ENCODE assay signal across 8 cellular contexts in genomic region chr5:43603535-43604363, GRCh38. TPM values are rescaled to one million over a fixed set of nuclear protein-coding genes. Genes with fewer than 3 reads are reported as not detected.
A peak's percentile ranks its signal among the peaks of the same experiment; 100 is the strongest.
DNase-seq lines count a peak whose midpoint lies in the region; ATAC-seq and TF ChIP-seq lines count a peak whose summit lies in the region.

No MANE protein-coding gene starts in this region.

- no peaks in the 10 kb centered on the region for H3K27me3 Mint-ChIP-seq in T-cell

- peak; percentile 68 to 72 (median 68) for ATAC-seq in T-cell (replicated peaks in 1 of 4)

- H3K4me3 Mint-ChIP-seq in T-cell: peak overlapping the region; percentile 89 to 96 (median 91)

- H3K9me3 Mint-ChIP-seq in T-cell: no peaks in the 10 kb centered on the region

- H3K9ac ChIP-seq in rectal smooth muscle tissue (ENCODE audit: low read length): peak overlapping the region; percentile 75

- H3K27ac ChIP-seq in right atrium auricular region: peak overlapping the region; percentile 97
- peak overlapping the region; percentile 79 for H3K27ac ChIP-seq in rectal smooth muscle tissue (ENCODE audit: low read depth, low read length)

- TF ChIP-seq CTCF in right atrium auricular region (IDR thresholded peaks at IDR 0.05): no peak

- H3K4me3 ChIP-seq in right atrium auricular region (peak overlapping the region; percentile 81 to 92), rectal smooth muscle tissue (ENCODE audit: low read length) (peak overlapping the region; percentile 82)

- H3K36me3 ChIP-seq in right atrium auricular region (no peaks in the 10 kb centered on the region), rectal smooth muscle tissue (ENCODE audit: control insufficient read depth, insufficient read depth, low read length) (no peaks in the 10 kb centered on the region)

- peaks cover 21% of the 10 kb centered on the region for H3K36me3 Mint-ChIP-seq in T-cell

- H3K27ac Mint-ChIP-seq in T-cell: peak overlapping the region; percentile 82 to 88

- H3K4me1 Mint-ChIP-seq in T-cell: peaks cover 64 to 70% (median 67%) of the 10 kb centered on the region in 3 donors

- DNase-seq in GM04503 (ENCODE audit: low read depth) (peak; percentile 10), HEK293T (ENCODE audit: extremely low spot score) (peak; percentile 55), NAMALWA (ENCODE audit: low spot score) (peak; percentile 77), T-cell (peak; percentile 13 to 75 (median 58)), amniotic epithelial cell (ENCODE audit: low read depth) (peak; percentile 20), right atrium auricular region (ENCODE audit: low spot score) (peak; percentile 77), RKO (ENCODE audit: low spot score) (no peak)

- no peaks in the 10 kb centered on the region for H3K27me3 ChIP-seq in right atrium auricular region
- H3K27me3 ChIP-seq in rectal smooth muscle tissue (ENCODE audit: control insufficient read depth, insufficient read depth, low read length): no peaks in the 10 kb centered on the region

- H3K9me3 ChIP-seq in right atrium auricular region: no peaks in the 10 kb centered on the region

- POLR2A ChIA-PET in HEK293T (lab: Yijun Ruan, JAX): interaction anchor here (1.0 to 1.6 kb wide), 9 partner anchors 12 to 120 kb away, joined by 3 to 13 read pairs (median 3); partner anchors contain the start of gene TMEM267
- POLR2A ChIA-PET in T-cell (lab: Charles Lee): interaction anchor here in 1 of 2 donors (1.1 to 1.2 kb wide), 3 partner anchors 27 to 291 kb away, joined by 3 to 4 read pairs (median 4); partner anchors contain the start of genes HMGCS1 and TMEM267

- H3K4me1 ChIP-seq in right atrium auricular region: peaks cover 0 to 28% of the 10 kb centered on the region in 2 donors
- H3K4me1 ChIP-seq in rectal smooth muscle tissue (ENCODE audit: control insufficient read depth, insufficient read depth, low read length): peaks cover 10% of the 10 kb centered on the region

- CTCF ChIA-PET in HEK293T (lab: Yijun Ruan, JAX) (no interaction called here), T-cell (lab: Charles Lee) (interaction anchor here (0.5 to 2.7 kb wide), 6 partner anchors 28 to 496 kb away, joined by 3 to 12 read pairs (median 7); partner anchors contain the start of gene TMEM267 (in 1 of the 2))

TF ChIP-seq in HEK293T, 16 proteins besides CTCF, POLR2A, EP300 and RAD21:
- TF ChIP-seq ARNT (IDR thresholded peaks at IDR 0.05) (peak; percentile 49; the same call in 1 of the 2 replicates), BHLHE40 (IDR thresholded peaks at IDR 0.05; ENCODE audit: borderline replicate concordance) (peak; percentile 46; the same call in 1 of the 2 replicates), SP1 (IDR thresholded peaks at IDR 0.05) (no peak), L3MBTL2 (conservative IDR thresholded peaks at IDR 0.05) (0 out of 2 replicates have a peak, but pooled peaks have one; percentile 22)
- TF ChIP-seq, protein P1, sequence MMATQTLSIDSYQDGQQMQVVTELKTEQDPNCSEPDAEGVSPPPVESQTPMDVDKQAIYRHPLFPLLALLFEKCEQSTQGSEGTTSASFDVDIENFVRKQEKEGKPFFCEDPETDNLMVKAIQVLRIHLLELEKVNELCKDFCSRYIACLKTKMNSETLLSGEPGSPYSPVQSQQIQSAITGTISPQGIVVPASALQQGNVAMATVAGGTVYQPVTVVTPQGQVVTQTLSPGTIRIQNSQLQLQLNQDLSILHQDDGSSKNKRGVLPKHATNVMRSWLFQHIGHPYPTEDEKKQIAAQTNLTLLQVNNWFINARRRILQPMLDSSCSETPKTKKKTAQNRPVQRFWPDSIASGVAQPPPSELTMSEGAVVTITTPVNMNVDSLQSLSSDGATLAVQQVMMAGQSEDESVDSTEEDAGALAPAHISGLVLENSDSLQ (IDR thresholded peaks at IDR 0.05): peak; percentile 35; the same call in 1 of the 2 replicates
TF ChIP-seq in HEK293T: peak in this region for 4.

RNA-seq across cellular contexts. Expression of gene NNT, which starts 0.8 kb away (rescaled TPM):
- total RNA-seq in T-cell (10 to 100 TPM; 49.3 to 56.3 (median 52.6) TPM), right atrium auricular region (100 to 1,000 TPM; 109 to 328 TPM)

RNA-seq across cellular contexts. Expression of gene PAIP1, which starts 46.9 kb away (rescaled TPM):
- total RNA-seq in T-cell: 10 to 100 TPM; 28.8 to 44.9 (median 35.0) TPM
- 10 to 100 TPM; 68.0 to 80.3 TPM for total RNA-seq in right atrium auricular region
